Comparison of ENCODE assay signal across 8 cellular contexts in the genomic region with DNA sequence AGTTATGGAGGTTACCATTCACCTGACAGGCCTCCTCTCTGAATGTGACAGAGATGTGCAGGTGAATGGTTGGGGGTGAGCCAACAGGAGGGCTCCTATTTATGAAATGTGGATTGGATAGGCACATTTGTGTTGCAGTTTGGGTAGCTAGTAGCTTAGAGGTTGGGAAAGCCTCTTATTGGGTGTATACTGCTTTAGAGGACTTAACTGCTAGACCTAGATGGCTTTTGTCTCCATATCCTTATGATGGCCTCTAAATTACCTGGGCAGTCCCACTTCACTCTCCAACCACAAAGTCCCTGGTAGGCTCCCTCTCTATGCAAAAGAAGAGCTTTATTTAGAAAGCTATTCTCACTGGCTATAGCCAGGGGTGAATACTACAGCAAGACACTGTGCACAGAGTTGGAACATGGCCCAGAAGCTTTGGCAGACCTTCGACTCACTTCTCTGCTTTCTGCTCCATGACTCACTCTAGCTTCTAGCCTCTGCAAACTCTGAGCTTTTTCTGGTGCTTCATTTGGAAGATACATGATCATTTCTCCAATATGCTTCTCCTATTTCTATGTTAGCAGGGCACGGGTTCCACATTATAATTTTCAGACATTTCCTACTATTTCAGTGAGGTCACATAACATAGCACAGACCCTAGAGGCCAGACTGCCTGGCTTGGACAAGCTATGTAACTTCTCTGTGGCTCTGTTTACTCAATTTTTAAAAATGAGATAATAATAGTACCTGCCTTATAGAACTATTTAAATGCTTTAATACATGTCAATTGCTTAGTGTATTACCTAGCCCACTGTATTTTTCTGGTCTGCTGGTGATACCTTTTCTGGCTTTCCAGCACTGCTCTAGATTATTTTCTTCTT. TPM values are rescaled to one million over a fixed set of nuclear protein-coding genes. Genes with fewer than 3 reads are reported as not detected.
DNase-seq lines count a peak whose midpoint lies in the region; ATAC-seq and TF ChIP-seq lines count a peak whose summit lies in the region.

No MANE protein-coding gene starts in this region.

- no peaks in the 10 kb centered on the region for H3K36me3 ChIP-seq in HAP-1 (replicated peaks)

- TF ChIP-seq CTCF in epithelial cell of proximal tubule (conservative IDR thresholded peaks at IDR 0.05; ENCODE audit: low read depth, low read length) (no peak), omental fat pad (IDR thresholded peaks at IDR 0.05) (no peak)

- in situ Hi-C loops in HAP-1 (cut with MboI; ENCODE audit: low sequenced_read_pairs): no loop called here

- DNase-seq in COR-L47 (lab: John Stamatoyannopoulos, UW): peak; percentile 11
- peak; percentile 41 for DNase-seq in NCI-H2029 treated with DMSO at 0.1 percent for 48 hours (lab: John Stamatoyannopoulos, UW)
- DNase-seq in epithelial cell of proximal tubule (ENCODE audit: low read depth): peak; percentile 33
- DNase-seq in omental fat pad (ENCODE audit: low spot score): no peak
- DNase-seq in GF-D8 (lab: John Stamatoyannopoulos, UW): no peak
- DNase-seq in effector CD8-positive, alpha-beta T cell (lab: John Stamatoyannopoulos, UW): no peak
- DNase-seq in HAP-1 (ENCODE audit: low spot score in 2 of 2): no peak

- H3K4me3 ChIP-seq in epithelial cell of proximal tubule (ENCODE audit: low read depth, low read length) (no peak overlapping the region), HAP-1 (no peak overlapping the region)

- ATAC-seq in omental fat pad (ENCODE audit: low FRiP score) (peak; percentile 91), HG03025 (IDR thresholded peaks at IDR 0.05; ENCODE audit: low FRiP score, unreplicated experiment) (no peak)

- peaks cover 6% of the 10 kb centered on the region for H3K27me3 ChIP-seq in HAP-1 (ENCODE audit: low read depth)

- no peaks in the 10 kb centered on the region for H3K4me1 ChIP-seq in HAP-1

- no peaks in the 10 kb centered on the region for H3K9me3 ChIP-seq in HAP-1

RNA-seq across cellular contexts. Expression of a gene that starts 6.0 kb away (rescaled TPM):
- total RNA-seq in epithelial cell of proximal tubule (7.8 and 10.0 TPM in 2 replicates), omental fat pad (not detected)

RNA-seq across cellular contexts. Expression of a gene that starts 28.6 kb away (rescaled TPM):
- total RNA-seq in epithelial cell of proximal tubule: 37.0 and 48.1 TPM in 2 replicates
- 10 to 100 TPM; 42.6 to 55.7 (median 49.2) TPM for total RNA-seq in omental fat pad

RNA-seq across cellular contexts. Expression of a gene that starts 38.2 kb away (rescaled TPM):
- total RNA-seq in epithelial cell of proximal tubule (not detected in 2 replicates), omental fat pad (not detected)

Comparison
In these comparisons a context has a peak if more than half of its experiments do, and no peak if none do; other contexts are left out.
1. DNase-seq: peak in COR-L47 (single experiment), NCI-H2029 treated with DMSO at 0.1 percent for 48 hours (single experiment) and epithelial cell of proximal tubule (single experiment); none in omental fat pad (single experiment), GF-D8 (single experiment), effector CD8-positive, alpha-beta T cell (single experiment) and HAP-1 (0 of 2).